ENCODE assay signal across 34 cellular contexts in genomic region chr5:174559141-174559540, GRCh38.
DNase-seq lines count a peak whose midpoint lies in the region; ATAC-seq, FAIRE-seq and TF ChIP-seq lines count a peak whose summit lies in the region.
"Had no signal": no experiment of that assay in that cellular context is flagged by ENCODE, and none has a peak within 500 bp of the region (broad histone marks: within the 10 kb centered on the region; RNA-seq: fewer than 3 reads in every experiment).

No MANE protein-coding gene starts in this region.

- H3K4me3 ChIP-seq in A549 = no peak overlapping the region
- H3K4me3 ChIP-seq in MG63 = no peak overlapping the region
- no peak overlapping the region for H3K4me3 ChIP-seq in astrocyte of the spinal cord (ENCODE audit: low read depth, low read length)
- H3K4me3 ChIP-seq in right cardiac atrium (ENCODE audit: low read length) = no peak overlapping the region
- H3K4me3 ChIP-seq: cardiac muscle cell, K562, lower lobe of right lung, psoas muscle had no signal

- TF ChIP-seq RAD21 in A549 (conservative IDR thresholded peaks at IDR 0.05 in 1 of 2, IDR thresholded peaks at IDR 0.05 in 1 of 2) = no peak

- TF ChIP-seq POLR2A in A549 (IDR thresholded peaks at IDR 0.05; ENCODE audit: low read length) = no peak

- H3K27ac ChIP-seq in A549 = no peak overlapping the region
- no peak overlapping the region for H3K27ac ChIP-seq in foreskin keratinocyte
- H3K27ac ChIP-seq in right cardiac atrium (ENCODE audit: low read length) = no peak overlapping the region
- H3K27ac ChIP-seq: cardiac muscle cell, lower lobe of right lung, psoas muscle had no signal

- DNase-seq in A549 (ENCODE audit: low read depth in 1 of 2, low spot score in 1 of 2) (no peak), MG63 (peak; percentile 60), astrocyte of the spinal cord (ENCODE audit: low read depth, low spot score) (peak; percentile 81), foreskin keratinocyte (peak; percentile 86 to 92), right cardiac atrium (no peak), NCI-H1436 treated with DMSO at 0.1 percent for 48 hours (lab: John Stamatoyannopoulos, UW) (no peak)
- DNase-seq in effector memory CD8-positive, alpha-beta T cell = no peak
- DNase-seq: 8988T; activated CD4-positive, alpha-beta memory T cell treated with anti-CD3 and anti-CD28 coated beads, Interleukin-2, amount 10 ng/mL, durations not matched to agents 7 days and 5 days; activated CD4-positive, alpha-beta T cell treated with anti-CD3 and anti-CD28 coated beads for 1 hour; activated CD8-positive, alpha-beta memory T cell treated with anti-CD3 and anti-CD28 coated beads, Interleukin-2, amount 50 U/mL, for 4 hours; activated naive CD4-positive, alpha-beta T cell; CD8-positive, alpha-beta T cell; cortex of kidney; effector memory CD4-positive, alpha-beta T cell; foreskin melanocyte; lower lobe of right lung; MM.1S; naive thymus-derived CD8-positive, alpha-beta T cell; NCI-H2029 treated with DMSO at 0.1 percent for 48 hours; NCI-H524 treated with DMSO at 0.1 percent for 48 hours; PC-3; psoas muscle; SHP77; stimulated activated naive B cell treated with anti-CD40 and anti-IgM and Interleukin-4, amounts not matched to agents 10 μg/mL and 1 μg/mL and 100 μg/mL, for 72 hours; substantia nigra; T-helper 17 cell had no signal

- intact Hi-C loops in right cardiac atrium (cut with DNase I) = no loop called here

- H3K36me3 Mint-ChIP-seq in effector memory CD8-positive, alpha-beta T cell (ENCODE audit: insufficient read depth) = no peaks in the 10 kb centered on the region
- H3K36me3 Mint-ChIP-seq: CD8-positive, alpha-beta T cell; naive thymus-derived CD8-positive, alpha-beta T cell had no signal

- H3K36me3 ChIP-seq in MG63 = no peaks in the 10 kb centered on the region
- H3K36me3 ChIP-seq: cardiac muscle cell, lower lobe of right lung had no signal

- no peak overlapping the region for H3K27ac Mint-ChIP-seq in effector memory CD8-positive, alpha-beta T cell
- H3K27ac Mint-ChIP-seq: activated CD4-positive, alpha-beta memory T cell treated with anti-CD3 and anti-CD28 coated beads, Interleukin-2, amount 10 ng/mL, durations not matched to agents 7 days and 5 days; B cell; CD8-positive, alpha-beta T cell; naive thymus-derived CD8-positive, alpha-beta T cell; stimulated activated naive B cell treated with anti-CD40 and anti-IgM and Interleukin-4, amounts not matched to agents 10 μg/mL and 1 μg/mL and 100 μg/mL, for 72 hours; T-helper 17 cell; type B pancreatic cell had no signal

- ATAC-seq in A549 (no peak), foreskin keratinocyte (peak; percentile 93), right cardiac atrium (no peak), GM19328 (IDR thresholded peaks at IDR 0.05; ENCODE audit: unreplicated experiment) (no peak)
- ATAC-seq in effector memory CD8-positive, alpha-beta T cell (replicated peaks) = no peak
- ATAC-seq: CD8-positive, alpha-beta T cell; K562; lower lobe of right lung; naive thymus-derived CD8-positive, alpha-beta T cell; PC-3; psoas muscle; stimulated activated naive B cell treated with anti-CD40 and anti-IgM and Interleukin-4, amounts not matched to agents 10 μg/mL and 1 μg/mL and 100 μg/mL, for 72 hours; T-helper 17 cell had no signal

- H3K4me1 Mint-ChIP-seq in effector memory CD8-positive, alpha-beta T cell (ENCODE audit: low read depth in 2 of 2) = no peaks in the 10 kb centered on the region
- H3K4me1 Mint-ChIP-seq: activated CD4-positive, alpha-beta memory T cell treated with anti-CD3 and anti-CD28 coated beads, Interleukin-2, amount 10 ng/mL, durations not matched to agents 7 days and 5 days; B cell; naive thymus-derived CD8-positive, alpha-beta T cell; stimulated activated naive B cell treated with anti-CD40 and anti-IgM and Interleukin-4, amounts not matched to agents 10 μg/mL and 1 μg/mL and 100 μg/mL, for 72 hours; T-helper 17 cell had no signal

- H3K4me2 ChIP-seq in A549 = no peak overlapping the region

- in situ Hi-C loops in astrocyte of the spinal cord (cut with HindIII; ENCODE audit: low sequenced_read_pairs) = no loop called here

- no peak for TF ChIP-seq CTCF in A549 (IDR thresholded peaks at IDR 0.05)
- no peak for TF ChIP-seq CTCF in astrocyte of the spinal cord (IDR thresholded peaks at IDR 0.05; ENCODE audit: low read depth, low read length)
- TF ChIP-seq CTCF in foreskin keratinocyte (conservative IDR thresholded peaks at IDR 0.05) = no peak

- CTCF ChIA-PET in A549 (lab: Yijun Ruan, JAX) = no interaction called here

- no peaks in the 10 kb centered on the region for H3K4me1 ChIP-seq in A549
- H3K4me1 ChIP-seq in foreskin keratinocyte = peaks cover 20% of the 10 kb centered on the region
- H3K4me1 ChIP-seq in right cardiac atrium (ENCODE audit: control insufficient read depth, insufficient read depth, low read length) = no peaks in the 10 kb centered on the region
- H3K4me1 ChIP-seq: lower lobe of right lung, psoas muscle had no signal

- H3K4me3 Mint-ChIP-seq in effector memory CD8-positive, alpha-beta T cell = no peak overlapping the region
- H3K4me3 Mint-ChIP-seq: activated CD4-positive, alpha-beta memory T cell treated with anti-CD3 and anti-CD28 coated beads, Interleukin-2, amount 10 ng/mL, durations not matched to agents 7 days and 5 days; B cell; CD8-positive, alpha-beta T cell; naive thymus-derived CD8-positive, alpha-beta T cell; stimulated activated naive B cell treated with anti-CD40 and anti-IgM and Interleukin-4, amounts not matched to agents 10 μg/mL and 1 μg/mL and 100 μg/mL, for 72 hours; T-helper 17 cell; type B pancreatic cell had no signal

- H3K27me3 Mint-ChIP-seq in effector memory CD8-positive, alpha-beta T cell = no peaks in the 10 kb centered on the region
- H3K27me3 Mint-ChIP-seq: stimulated activated naive B cell treated with anti-CD40 and anti-IgM and Interleukin-4, amounts not matched to agents 10 μg/mL and 1 μg/mL and 100 μg/mL, for 72 hours had no signal

- H3K9me3 Mint-ChIP-seq in effector memory CD8-positive, alpha-beta T cell = peaks cover 11 to 13% of the 10 kb centered on the region in 2 donors
- H3K9me3 Mint-ChIP-seq: activated CD4-positive, alpha-beta memory T cell treated with anti-CD3 and anti-CD28 coated beads, Interleukin-2, amount 10 ng/mL, durations not matched to agents 7 days and 5 days had no signal

- FAIRE-seq in A549 (lab: Jason Lieb, UNC) = no peak
- FAIRE-seq: H54, HTR-8/SVneo, K562 had no signal

- peaks cover 4% of the 10 kb centered on the region; the same call in 1 of the 2 replicates for H3K27me3 ChIP-seq in MG63
- no peaks in the 10 kb centered on the region for H3K27me3 ChIP-seq in foreskin keratinocyte
- no peaks in the 10 kb centered on the region for H3K27me3 ChIP-seq in right cardiac atrium (ENCODE audit: control insufficient read depth, insufficient read depth)

- 16% methylated on average over 3 of the region's 3 CpGs for WGBS in A549 (ENCODE audit: missing lambda C conversion rate)
- WGBS in right cardiac atrium = 75% methylated on average over 3 of the region's 3 CpGs

- POLR2A ChIA-PET in A549 (lab: Yijun Ruan, JAX) = no interaction called here

- no peak for TF ChIP-seq EP300 in A549 (IDR thresholded peaks at IDR 0.05)

- 0 out of 3 replicates have a peak, but pooled peaks cover 6% of the 10 kb centered on the region for H3K9me3 ChIP-seq in A549
- peaks cover 2% of the 10 kb centered on the region; the same call in 1 of the 2 replicates for H3K9me3 ChIP-seq in MG63
- no peaks in the 10 kb centered on the region for H3K9me3 ChIP-seq in right cardiac atrium (ENCODE audit: control insufficient read depth, low read length)
- H3K9me3 ChIP-seq: lower lobe of right lung, psoas muscle had no signal

TF ChIP-seq in A549, 52 proteins besides CTCF, POLR2A, EP300 and RAD21:
- no peak for TF ChIP-seq MYC (IDR thresholded peaks at IDR 0.05; ENCODE audit: borderline replicate concordance, low read length)
- TF ChIP-seq PBX3 (IDR thresholded peaks at IDR 0.05) = no peak
- TF ChIP-seq MAFK (IDR thresholded peaks at IDR 0.05; ENCODE audit: partially characterized antibody) = peak; percentile 42
- TF ChIP-seq JUN (IDR thresholded peaks at IDR 0.05) = no peak
- no peak for TF ChIP-seq CHD4 (IDR thresholded peaks at IDR 0.05; ENCODE audit: borderline replicate concordance)
- TF ChIP-seq CEBPB (IDR thresholded peaks at IDR 0.05) = no peak

Comparison
In these comparisons a context has a peak if more than half of its experiments do, and no peak if none do; other contexts are left out.
1. DNase-seq: peak in MG63 (single experiment), astrocyte of the spinal cord (single experiment) and foreskin keratinocyte (2 of 2); none in A549 (0 of 2), right cardiac atrium (0 of 3), effector memory CD8-positive, alpha-beta T cell (0 of 3) and NCI-H1436 treated with DMSO at 0.1 percent for 48 hours (single experiment).